In the genomic region with DNA sequence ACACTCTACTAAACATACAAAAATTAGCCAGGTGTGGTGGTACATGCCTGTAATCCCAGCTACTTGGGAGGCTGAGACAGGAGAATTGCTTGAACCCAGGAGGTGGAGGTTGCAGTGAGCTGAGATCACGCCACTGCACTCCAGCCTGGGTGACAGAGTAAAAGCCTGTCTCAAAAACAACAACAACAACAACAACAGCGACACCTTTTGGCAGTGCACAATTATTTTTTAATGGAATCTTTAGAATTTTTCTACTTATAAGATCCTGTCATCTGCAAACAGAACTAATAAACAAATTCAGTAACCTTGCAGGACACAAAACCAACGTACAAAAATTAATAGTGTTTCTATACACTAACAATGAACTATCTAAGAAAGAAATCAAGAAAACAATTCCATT, we compare ENCODE assay signal across 9 cellular contexts. TPM values are rescaled to one million over a fixed set of nuclear protein-coding genes. Genes with fewer than 3 reads are reported as not detected.
A peak's percentile ranks its signal among the peaks of the same experiment; 100 is the strongest.
DNase-seq lines count a peak whose midpoint lies in the region; ATAC-seq and TF ChIP-seq lines count a peak whose summit lies in the region.
"Not testable (repeated sequence)": the region's sequence is repeated elsewhere in the genome, so short reads cannot be mapped to it uniquely, and the experiment has no call there.
"Had no signal": no experiment of that assay in that cellular context is flagged by ENCODE, and none has a peak within 500 bp of the region (broad histone marks: within the 10 kb centered on the region; RNA-seq: fewer than 3 reads in every experiment).

No MANE protein-coding gene starts in this region.

- TF ChIP-seq CTCF in HCT116 (IDR thresholded peaks at IDR 0.05 in 2 of 3, conservative IDR thresholded peaks at IDR 0.05 in 1 of 3; ENCODE audit: borderline replicate concordance in 1 of 3, insufficient read depth in 1 of 3, low read depth in 2 of 3, low read length in 2 of 3) (peak; percentile 40 to 54 (median 42); a peak in 4 of 6 replicates), PC-3 (conservative IDR thresholded peaks at IDR 0.05; ENCODE audit: low read depth, low read length) (peak; percentile 48), esophagus squamous epithelium (IDR thresholded peaks at IDR 0.05) (peak in 5 of 6 experiments; percentile 26 to 50 (median 35)), stomach (IDR thresholded peaks at IDR 0.05) (peak in 3 of 7 experiments; percentile 20 to 40 (median 35))

- H3K36me3 Mint-ChIP-seq in activated naive CD4-positive, alpha-beta T cell treated with anti-CD3 and anti-CD28 coated beads, Interleukin-2, amount 10 ng/mL, durations not matched to agents 7 days and 5 days = not testable (repeated sequence)

- not testable (repeated sequence) for TF ChIP-seq POLR2A in HCT116 (IDR thresholded peaks at IDR 0.05; ENCODE audit: borderline replicate concordance, extremely low read depth, insufficient read depth, insufficient read length); esophagus squamous epithelium (IDR thresholded peaks at IDR 0.05); stomach (IDR thresholded peaks at IDR 0.05)

- not testable (repeated sequence) for H3K4me3 Mint-ChIP-seq in activated naive CD4-positive, alpha-beta T cell treated with anti-CD3 and anti-CD28 coated beads, Interleukin-2, amount 10 ng/mL, durations not matched to agents 7 days and 5 days

- not testable (repeated sequence) for BruUV-seq in HCT116 (replicated peaks; lab: Mats Ljungman, UMichigan); PC-3 (replicated peaks; lab: Mats Ljungman, UMichigan)

- H3K9me3 Mint-ChIP-seq in activated naive CD4-positive, alpha-beta T cell treated with anti-CD3 and anti-CD28 coated beads, Interleukin-2, amount 10 ng/mL, durations not matched to agents 7 days and 5 days = not testable (repeated sequence)

- H3K4me3 ChIP-seq in HCT116 (replicated peaks in 1 of 2; ENCODE audit: low read depth in 1 of 2, low read length in 2 of 2); PC-3 (ENCODE audit: low read length); esophagus squamous epithelium; stomach: not testable (repeated sequence)

- RAD21 ChIA-PET in HCT116 (lab: Charles Lee; ENCODE audit: low non-redundant PET in 1 of 2, low total read pairs in 2 of 2, uncharacterized antibody in 2 of 2, unreplicated experiment in 2 of 2) = not testable (repeated sequence)

- peak; percentile 46; the same call in 1 of the 2 replicates for TF ChIP-seq RAD21 in HCT116 (IDR thresholded peaks at IDR 0.05; ENCODE audit: low read depth)

- not testable (repeated sequence) for TF ChIP-seq EP300 in stomach (IDR thresholded peaks at IDR 0.05)

- CTCF ChIA-PET in HCT116 (lab: Charles Lee); PC-3 (lab: Charles Lee): not testable (repeated sequence)
- CTCF ChIA-PET in activated naive CD4-positive, alpha-beta T cell treated with anti-CD3 and anti-CD28 coated beads, Interleukin-2, amount 10 ng/mL, durations not matched to agents 7 days and 5 days (lab: Charles Lee) = interaction anchor here (1.0 kb wide), 1 partner anchor 105 kb away, joined by 3 read pairs; no protein-coding TSS in a partner anchor

- H3K9me3 ChIP-seq in HCT116 (ENCODE audit: control insufficient read depth in 1 of 2, insufficient read depth in 1 of 2, low read depth in 1 of 2, low read length in 2 of 2); PC-3 (ENCODE audit: low read length); esophagus squamous epithelium; stomach: not testable (repeated sequence)

- H3K4me1 ChIP-seq in HCT116 (ENCODE audit: control insufficient read depth in 1 of 2, insufficient read depth in 2 of 2, low read length in 2 of 2); PC-3 (ENCODE audit: insufficient read depth, low read length); esophagus squamous epithelium: not testable (repeated sequence)
- H3K4me1 ChIP-seq in stomach = peaks cover 4 to 57% (median 17%) of the 10 kb centered on the region in 4 donors

- not testable (repeated sequence) for H3F3A ChIP-seq in PC-3 (ENCODE audit: low read length, unreplicated experiment)

- not testable (repeated sequence) for H3K79me2 ChIP-seq in HCT116 (ENCODE audit: insufficient read depth, low read length); PC-3 (ENCODE audit: low read length)

- not testable (repeated sequence) for H3K4me1 Mint-ChIP-seq in activated naive CD4-positive, alpha-beta T cell treated with anti-CD3 and anti-CD28 coated beads, Interleukin-2, amount 10 ng/mL, durations not matched to agents 7 days and 5 days

- not testable (repeated sequence) for H2AFZ ChIP-seq in HCT116 (ENCODE audit: low read depth, low read length, poor library complexity, severe bottlenecking); PC-3 (ENCODE audit: low read length)

- H3K27ac Mint-ChIP-seq in activated naive CD4-positive, alpha-beta T cell treated with anti-CD3 and anti-CD28 coated beads, Interleukin-2, amount 10 ng/mL, durations not matched to agents 7 days and 5 days = not testable (repeated sequence)

- intact Hi-C loops in HCT116 (cut with micrococcal nuclease) = loop anchor here (5.0 to 10.0 kb wide), 2 partner anchors 106 to 803 kb away; no protein-coding TSS in a partner anchor
- intact Hi-C loops in PC-3 (cut with micrococcal nuclease); esophagus squamous epithelium (cut with DNase I); stomach (cut with DNase I; ENCODE audit: low total_unique reads): not testable (repeated sequence)

- not testable (repeated sequence) for H3K9ac ChIP-seq in HCT116 (ENCODE audit: low read length); PC-3 (ENCODE audit: low read length)

- H3K9me2 ChIP-seq in HCT116 (ENCODE audit: insufficient read depth); PC-3 (replicated peaks; ENCODE audit: low read length): not testable (repeated sequence)

- peak; percentile 4 for DNase-seq in DMS53 treated with DMSO at 0.1 percent for 48 hours (lab: John Stamatoyannopoulos, UW; ENCODE audit: unreplicated experiment)
- DNase-seq in HCT116 (ENCODE audit: low read depth, low spot score) = peak; percentile 8
- peak; percentile 2 for DNase-seq in NCI-H1105 treated with DMSO at 0.1 percent for 48 hours (lab: John Stamatoyannopoulos, UW)
- DNase-seq in PC-3 = peak; percentile 11
- DNase-seq in activated naive CD4-positive, alpha-beta T cell treated with anti-CD3 and anti-CD28 coated beads, Interleukin-2, amount 10 ng/mL, durations not matched to agents 7 days and 5 days = peak; percentile 30
- DNase-seq in esophagus squamous epithelium (lab: John Stamatoyannopoulos, UW); left lobe of liver (ENCODE audit: low spot score); stomach: not testable (repeated sequence)

- peak; percentile 46 for ATAC-seq in HCT116
- ATAC-seq in PC-3 = not testable (repeated sequence)
- peak; percentile 73 for ATAC-seq in left lobe of liver

- POLR2A ChIA-PET in HCT116 (lab: Charles Lee); PC-3 (lab: Charles Lee; ENCODE audit: unreplicated experiment): not testable (repeated sequence)

- not testable (repeated sequence) for H3K36me3 ChIP-seq in HCT116 (ENCODE audit: control insufficient read depth in 1 of 2, insufficient read depth in 2 of 2, low read length in 2 of 2); PC-3 (ENCODE audit: low read depth, low read length); esophagus squamous epithelium; stomach

- not testable (repeated sequence) for H3K27me3 Mint-ChIP-seq in activated naive CD4-positive, alpha-beta T cell treated with anti-CD3 and anti-CD28 coated beads, Interleukin-2, amount 10 ng/mL, durations not matched to agents 7 days and 5 days

- WGBS in esophagus squamous epithelium, 2 donors = 14 to 30% methylated on average over 3 of the region's 3 CpGs
- WGBS in stomach, 5 donors = 15 to 23% (median 19%) methylated on average over 3 of the region's 3 CpGs

- H3K27me3 ChIP-seq in HCT116 (ENCODE audit: insufficient read depth, low read length); PC-3 (ENCODE audit: low read length); esophagus squamous epithelium; stomach: not testable (repeated sequence)

- not testable (repeated sequence) for H3K4me2 ChIP-seq in HCT116 (ENCODE audit: low read length); PC-3 (ENCODE audit: low read length)

- not testable (repeated sequence) for H4K20me1 ChIP-seq in HCT116 (ENCODE audit: insufficient read depth); PC-3 (ENCODE audit: low read length)

- not testable (repeated sequence) for H3K27ac ChIP-seq in HCT116 (ENCODE audit: low read depth, low read length); PC-3 (ENCODE audit: low read length); esophagus squamous epithelium
- peak overlapping the region; percentile 9 to 84 (median 63) for H3K27ac ChIP-seq in stomach

RNA-seq across cellular contexts. Expression of gene ACSM1, which starts 10.6 kb away (rescaled TPM):
- total RNA-seq in HCT116 (2021; ENCODE audit: unreplicated experiment) (not detected), PC-3 (2014; rRNA removed) (not detected in 2 replicates), esophagus squamous epithelium (1 to 10 TPM in 1 of 4 donors, under 1 TPM in 2, not detected in 1; 0.13 to 1.3 (median 0.76) TPM), left lobe of liver (14.2 TPM), stomach (1 to 10 TPM in 3 of 5 donors, not detected in 2; 1.3 to 1.9 (median 1.3) TPM)
- 0.07 and 0.10 TPM in 2 replicates for polyA plus RNA-seq in HCT116 (2012)
- polyA plus RNA-seq in stomach = 1 to 10 TPM in 1 of 3 donors, under 1 TPM in 2; 0.87 to 2.1 (median 0.90) TPM
- total RNA-seq: Peyer's patch had no signal

RNA-seq across cellular contexts. Expression of gene THUMPD1, which starts 33.5 kb away (rescaled TPM):
- total RNA-seq in HCT116 (2021; ENCODE audit: unreplicated experiment) (33.9 TPM), PC-3 (2014; rRNA removed) (44.9 and 45.6 TPM in 2 replicates), esophagus squamous epithelium (10 to 100 TPM; 26.5 to 58.0 (median 44.1) TPM), left lobe of liver (13.1 TPM), stomach (100 to 1,000 TPM in 1 of 5 donors, 10 to 100 TPM in 3, 1 to 10 TPM in 1; 3.2 to 101 (median 44.6) TPM)
- polyA plus RNA-seq in HCT116 (2012) = 24.6 and 25.1 TPM in 2 replicates
- polyA plus RNA-seq in stomach = 10 to 100 TPM; 14.7 to 24.0 (median 18.6) TPM

RNA-seq across cellular contexts. Expression of gene ACSM3, which starts 55.7 kb away (rescaled TPM):
- total RNA-seq in HCT116 (2021; ENCODE audit: unreplicated experiment) (15.0 TPM), PC-3 (2014; rRNA removed) (4.0 and 5.2 TPM in 2 replicates), esophagus squamous epithelium (1 to 10 TPM in 3 of 4 donors, under 1 TPM in 1; 0.57 to 8.6 (median 3.8) TPM), left lobe of liver (70.8 TPM), stomach (10 to 100 TPM in 4 of 5 donors, 1 to 10 TPM in 1; 5.8 to 78.1 (median 15.6) TPM)
- polyA plus RNA-seq in HCT116 (2012) = 4.6 and 5.9 TPM in 2 replicates
- polyA plus RNA-seq in stomach = 100 to 1,000 TPM in 1 of 3 donors, 10 to 100 TPM in 2; 46.3 to 114 (median 48.8) TPM
